In genomic region chr14:55928316-55928715, GRCh38 we compare ENCODE assay signal across 21 cellular contexts.
"Had no signal": no experiment of that assay in that cellular context is flagged by ENCODE, and none has a peak within 500 bp of the region (broad histone marks: within the 10 kb centered on the region; RNA-seq: fewer than 3 reads in every experiment).

No MANE protein-coding gene starts in this region.

- DNase-seq: dorsolateral prefrontal cortex; effector CD4-positive, alpha-beta T cell; hypothalamus; immature natural killer cell; left ventricle myocardium superior; lower lobe of right lung; natural killer cell; right lobe of liver; stimulated activated CD4-positive, alpha-beta T cell treated with anti-CD3 and anti-CD28 coated beads, Interleukin-12 subunit alpha, Interleukin-12 subunit beta, amount 100 ng/mL, for 4 hours; stimulated activated CD4-positive, alpha-beta T cell treated with anti-CD3 and anti-CD28 coated beads, Interleukin-2, amount 100 ng/mL, for 24 hours; stimulated activated CD4-positive, alpha-beta T cell treated with anti-CD3 and anti-CD28 coated beads, Interleukin-4, amount 100 ng/mL, for 24 hours; stimulated activated naive CD4-positive, alpha-beta T cell treated with Interleukin-2 at 50 U/mL for 16 hours; substantia nigra; testis; tibial artery had no signal

- H3K9me3 ChIP-seq: lower lobe of right lung, neutrophil, right lobe of liver, testis, tibial artery had no signal

- H3K4me1 ChIP-seq: lower lobe of right lung, parathyroid adenoma, right lobe of liver, testis, tibial artery had no signal

- H3K36me3 ChIP-seq: lower lobe of right lung, neutrophil, right lobe of liver, tibial artery had no signal

- H3K9me3 Mint-ChIP-seq: stimulated activated effector memory CD8-positive, alpha-beta T cell treated with anti-CD3 and anti-CD28 coated beads, Interleukin-12 subunit alpha, Interleukin-12 subunit beta, amount 100 ng/mL, for 72 hours had no signal

- H3K4me3 Mint-ChIP-seq: immature natural killer cell; natural killer cell; stimulated activated effector memory CD8-positive, alpha-beta T cell treated with anti-CD3 and anti-CD28 coated beads, Interleukin-12 subunit alpha, Interleukin-12 subunit beta, amount 100 ng/mL, for 72 hours; type B pancreatic cell had no signal

- H3K4me3 ChIP-seq: dorsolateral prefrontal cortex, lower lobe of right lung, right lobe of liver, smooth muscle cell, testis, tibial artery had no signal

- ATAC-seq: left ventricle myocardium superior; natural killer cell; stimulated activated effector memory CD8-positive, alpha-beta T cell treated with anti-CD3 and anti-CD28 coated beads, Interleukin-12 subunit alpha, Interleukin-12 subunit beta, amount 100 ng/mL, for 72 hours had no signal

- H3K36me3 Mint-ChIP-seq: natural killer cell; stimulated activated effector memory CD8-positive, alpha-beta T cell treated with anti-CD3 and anti-CD28 coated beads, Interleukin-12 subunit alpha, Interleukin-12 subunit beta, amount 100 ng/mL, for 72 hours; type B pancreatic cell had no signal

- H3K27ac ChIP-seq: dorsolateral prefrontal cortex, lower lobe of right lung, neutrophil, parathyroid adenoma, right lobe of liver, testis, tibial artery had no signal

- H3K27ac Mint-ChIP-seq: immature natural killer cell; natural killer cell; progenitor cell of endocrine pancreas; stimulated activated effector memory CD8-positive, alpha-beta T cell treated with anti-CD3 and anti-CD28 coated beads, Interleukin-12 subunit alpha, Interleukin-12 subunit beta, amount 100 ng/mL, for 72 hours; type B pancreatic cell had no signal

- H3K27me3 Mint-ChIP-seq: progenitor cell of endocrine pancreas, type B pancreatic cell had no signal

- H3K27me3 ChIP-seq: dorsolateral prefrontal cortex, neutrophil, right lobe of liver, testis, tibial artery had no signal

- H3K4me1 Mint-ChIP-seq: immature natural killer cell; natural killer cell; stimulated activated effector memory CD8-positive, alpha-beta T cell treated with anti-CD3 and anti-CD28 coated beads, Interleukin-12 subunit alpha, Interleukin-12 subunit beta, amount 100 ng/mL, for 72 hours had no signal
